In genomic region chr3:47452460-47453215, GRCh38 we compare ENCODE assay signal across 20 cellular contexts.
"Had no signal": no experiment of that assay in that cellular context is flagged by ENCODE, and none has a peak within 500 bp of the region (broad histone marks: within the 10 kb centered on the region; RNA-seq: fewer than 3 reads in every experiment).

No MANE protein-coding gene starts in this region.

- H3K4me3 Mint-ChIP-seq: immature natural killer cell; naive thymus-derived CD4-positive, alpha-beta T cell had no signal

- H3K4me1 ChIP-seq: colonic mucosa, foreskin keratinocyte had no signal

- H3K4me3 ChIP-seq: cardiac muscle cell, colonic mucosa, esophagus muscularis mucosa, ovary, right lobe of liver, spleen, stomach had no signal

- ATAC-seq: foreskin keratinocyte; left cardiac atrium; naive thymus-derived CD4-positive, alpha-beta T cell had no signal

- H3K9me3 Mint-ChIP-seq: immature natural killer cell had no signal

- H3K27me3 Mint-ChIP-seq: naive thymus-derived CD4-positive, alpha-beta T cell had no signal

- H3K27ac Mint-ChIP-seq: immature natural killer cell had no signal

- DNase-seq: cerebellar nuclear complex; colonic mucosa; dermis blood vessel endothelial cell; foreskin keratinocyte; immature natural killer cell; kidney; left cardiac atrium; naive thymus-derived CD4-positive, alpha-beta T cell; ovary; spleen; stimulated activated CD4-positive, alpha-beta T cell treated with anti-CD3 and anti-CD28 coated beads, Interleukin-15, amount 100 ng/mL, for 24 hours; stimulated activated CD4-positive, alpha-beta T cell treated with anti-CD3 and anti-CD28 coated beads, Interleukin-1b, Interleukin-23, amount 100 ng/mL, for 48 hours; stimulated activated CD4-positive, alpha-beta T cell treated with anti-CD3 and anti-CD28 coated beads, Interleukin-4, amount 100 ng/mL, for 24 hours; stimulated activated naive CD4-positive, alpha-beta T cell; stomach; substantia nigra; trophoblast cell had no signal

- H3K27me3 ChIP-seq: cardiac muscle cell, colonic mucosa, esophagus muscularis mucosa, foreskin keratinocyte, ovary, right lobe of liver, spleen, stomach had no signal

- H3K36me3 ChIP-seq: cardiac muscle cell, colonic mucosa, esophagus muscularis mucosa, ovary, right lobe of liver, spleen, stomach had no signal

- H3K27ac ChIP-seq: cardiac muscle cell, colonic mucosa, esophagus muscularis mucosa, foreskin keratinocyte, ovary, right lobe of liver, spleen had no signal

- H3K9me3 ChIP-seq: colonic mucosa, esophagus muscularis mucosa, ovary, right lobe of liver, spleen, stomach had no signal
